ENCODE assay signal across 15 cellular contexts in genomic region chr17:31631759-31632158, GRCh38.
"Had no signal": no experiment of that assay in that cellular context is flagged by ENCODE, and none has a peak within 500 bp of the region (broad histone marks: within the 10 kb centered on the region; RNA-seq: fewer than 3 reads in every experiment).

No MANE protein-coding gene starts in this region.

- H3K36me3 ChIP-seq: gastrocnemius medialis, heart right ventricle, left lung, stomach, thoracic aorta had no signal

- H3K27me3 ChIP-seq: heart right ventricle, stomach had no signal

- DNase-seq: activated CD4-positive, alpha-beta T cell treated with anti-CD3 and anti-CD28 coated beads, Interleukin-2, amount 50 U/mL, for 1 hour; activated T-cell treated with anti-CD3 and anti-CD28 coated beads, Interleukin-2, amount 50 U/mL, for 1 hour; amygdala; effector CD4-positive, alpha-beta T cell; gastrocnemius medialis; heart right ventricle; left lung; stimulated activated CD4-positive, alpha-beta T cell treated with anti-CD3 and anti-CD28 coated beads, Interleukin-4, amount 100 ng/mL, for 24 hours; stomach; T-helper 2 cell had no signal

- H3K4me3 ChIP-seq: gastrocnemius medialis, heart right ventricle, left lung, stomach, thoracic aorta had no signal

- H3K4me1 Mint-ChIP-seq: brain, memory B cell, nephron had no signal

- H3K36me3 Mint-ChIP-seq: brain had no signal

- H3K4me3 Mint-ChIP-seq: brain, memory B cell, nephron had no signal

- H3K27ac Mint-ChIP-seq: activated naive CD4-positive, alpha-beta T cell treated with anti-CD3 and anti-CD28 coated beads, Interleukin-2, amount 50 U/mL, for 72 hours; brain; memory B cell; nephron had no signal
